ENCODE assay signal across 15 cellular contexts in the genomic region with DNA sequence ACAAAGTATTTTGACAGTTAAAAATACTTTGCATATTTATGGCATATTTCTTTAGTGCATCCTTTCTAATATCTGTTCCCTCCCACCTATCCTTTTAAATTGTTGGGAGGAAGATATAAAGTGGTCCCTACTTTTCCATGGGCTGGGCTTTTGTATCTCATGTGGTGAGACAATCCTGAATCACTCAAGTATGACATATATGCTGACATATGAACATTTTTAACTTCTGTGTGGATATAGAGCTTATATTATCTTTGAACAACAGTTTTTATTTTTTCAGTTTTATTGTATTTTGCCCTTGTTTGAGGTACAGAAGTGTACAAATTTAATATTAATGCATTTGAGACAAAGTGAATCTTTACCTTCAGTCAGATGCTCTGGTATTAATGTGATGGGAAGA. TPM values are rescaled to one million over a fixed set of nuclear protein-coding genes. Genes with fewer than 3 reads are reported as not detected.
DNase-seq lines count a peak whose midpoint lies in the region; ATAC-seq and TF ChIP-seq lines count a peak whose summit lies in the region.
"Had no signal": no experiment of that assay in that cellular context is flagged by ENCODE, and none has a peak within 500 bp of the region (broad histone marks: within the 10 kb centered on the region; RNA-seq: fewer than 3 reads in every experiment).

No MANE protein-coding gene starts in this region.

- H3K14ac ChIP-seq in mesenchymal stem cell (ENCODE audit: low read length in 2 of 2) = no peak overlapping the region

- H4K8ac ChIP-seq in mesenchymal stem cell (ENCODE audit: low read length) = no peak overlapping the region

- H2AK5ac ChIP-seq in mesenchymal stem cell (ENCODE audit: low read length, severe bottlenecking) = no peak overlapping the region

- peak overlapping the region; percentile 29 for H3K4me2 ChIP-seq in mesenchymal stem cell (ENCODE audit: low read length, poor library complexity, severe bottlenecking)

- no peak overlapping the region for H2AFZ ChIP-seq in mesenchymal stem cell (ENCODE audit: low read depth, low read length)

- H3K9ac ChIP-seq in mesenchymal stem cell (ENCODE audit: low read length) = peak overlapping the region; percentile 94

- ATAC-seq in natural killer cell = no peak
- no peak for ATAC-seq in natural killer cell treated with Interleukin-12 subunit alpha and Interleukin-12 subunit beta and Interleukin-15 and Interleukin-18, amount 100 ng/mL, for 72 hours
- no peak for ATAC-seq in activated naive CD8-positive, alpha-beta T cell treated with anti-CD3 and anti-CD28 coated beads, Interleukin-2, amount 50 U/mL, for 24 hours
- no peak for ATAC-seq in GM21360 (IDR thresholded peaks at IDR 0.05; ENCODE audit: unreplicated experiment)
- ATAC-seq: upper lobe of right lung had no signal

- H2BK5ac ChIP-seq in mesenchymal stem cell (ENCODE audit: low read depth, low read length, poor library complexity, severe bottlenecking) = no peak overlapping the region

- no peak overlapping the region for H2BK12ac ChIP-seq in mesenchymal stem cell (ENCODE audit: low read length in 2 of 2)

- no peak overlapping the region for H2BK15ac ChIP-seq in mesenchymal stem cell (ENCODE audit: low read depth, poor library complexity, severe bottlenecking)

- intact Hi-C loops in natural killer cell (cut with micrococcal nuclease) = loop anchor here (10.0 kb wide), 1 partner anchor 177 kb away; a partner anchor contains a TSS

- H3K36me3 ChIP-seq in mesenchymal stem cell (ENCODE audit: control insufficient read depth in 1 of 2, insufficient read depth in 2 of 2, low read depth in 1 of 2, low read length in 2 of 2) = peaks cover 14 to 59% of the 10 kb centered on the region in 2 experiments

- H3K4ac ChIP-seq in mesenchymal stem cell (ENCODE audit: low read depth in 1 of 2, low read length in 2 of 2) = no peak overlapping the region

- no peaks in the 10 kb centered on the region for H3K9me3 Mint-ChIP-seq in natural killer cell
- H3K9me3 Mint-ChIP-seq in natural killer cell treated with Interleukin-12 subunit alpha and Interleukin-12 subunit beta and Interleukin-15 and Interleukin-18, amount 100 ng/mL, for 72 hours = no peaks in the 10 kb centered on the region
- no peaks in the 10 kb centered on the region for H3K9me3 Mint-ChIP-seq in activated naive CD8-positive, alpha-beta T cell treated with anti-CD3 and anti-CD28 coated beads, Interleukin-2, amount 50 U/mL, for 24 hours

- no peaks in the 10 kb centered on the region for H3K27me3 ChIP-seq in mesenchymal stem cell (ENCODE audit: control insufficient read depth in 1 of 2, insufficient read depth in 1 of 2, low read length in 2 of 2)
- H3K27me3 ChIP-seq: adrenal gland, upper lobe of right lung had no signal

- H3K27ac ChIP-seq in mesenchymal stem cell (ENCODE audit: low read length, poor library complexity, severe bottlenecking) = no peak overlapping the region
- H3K27ac ChIP-seq: upper lobe of right lung had no signal

- no peaks in the 10 kb centered on the region for H3K27me3 Mint-ChIP-seq in natural killer cell (ENCODE audit: low read depth in 2 of 2)
- H3K27me3 Mint-ChIP-seq in natural killer cell treated with Interleukin-12 subunit alpha and Interleukin-12 subunit beta and Interleukin-15 and Interleukin-18, amount 100 ng/mL, for 72 hours = no peaks in the 10 kb centered on the region
- no peaks in the 10 kb centered on the region for H3K27me3 Mint-ChIP-seq in activated naive CD8-positive, alpha-beta T cell treated with anti-CD3 and anti-CD28 coated beads, Interleukin-2, amount 50 U/mL, for 24 hours

- no peaks in the 10 kb centered on the region for H3K9me3 ChIP-seq in mesenchymal stem cell (ENCODE audit: control insufficient read depth, low read length)
- H3K9me3 ChIP-seq: adrenal gland, upper lobe of right lung had no signal

- H3K4me1 Mint-ChIP-seq in natural killer cell = peaks cover 29 to 31% of the 10 kb centered on the region in 2 donors
- H3K4me1 Mint-ChIP-seq in natural killer cell treated with Interleukin-12 subunit alpha and Interleukin-12 subunit beta and Interleukin-15 and Interleukin-18, amount 100 ng/mL, for 72 hours (ENCODE audit: low read depth in 2 of 2) = peaks cover 15 to 24% of the 10 kb centered on the region in 2 donors
- H3K4me1 Mint-ChIP-seq in activated naive CD8-positive, alpha-beta T cell treated with anti-CD3 and anti-CD28 coated beads, Interleukin-2, amount 50 U/mL, for 24 hours = peaks cover 53% of the 10 kb centered on the region

- H3K23ac ChIP-seq in mesenchymal stem cell (ENCODE audit: low read length in 2 of 2) = no peak overlapping the region

- DNase-seq in natural killer cell (no peak), mesenchymal stem cell (no peak), Ammon's horn (ENCODE audit: low spot score) (no peak), DMS79 treated with DMSO at 0.1 percent for 48 hours (lab: John Stamatoyannopoulos, UW) (no peak), HK-2 (ENCODE audit: unreplicated experiment) (no peak)
- no peak for DNase-seq in natural killer cell treated with Interleukin-12 subunit alpha and Interleukin-12 subunit beta and Interleukin-15 and Interleukin-18, amount 100 ng/mL, for 72 hours (ENCODE audit: low spot score)
- DNase-seq in activated naive CD8-positive, alpha-beta T cell treated with anti-CD3 and anti-CD28 coated beads, Interleukin-2, amount 50 U/mL, for 24 hours = no peak
- DNase-seq: adrenal gland; C1 segment of cervical spinal cord; effector memory CD4-positive, alpha-beta T cell; hippocampal formation; NCI-H2081; upper lobe of right lung had no signal

- H2BK120ac ChIP-seq in mesenchymal stem cell (ENCODE audit: low read depth, low read length) = no peak overlapping the region

- no peak overlapping the region for H4K91ac ChIP-seq in mesenchymal stem cell (ENCODE audit: low read length)

- H3K79me1 ChIP-seq in mesenchymal stem cell (replicated peaks; ENCODE audit: low read length, poor library complexity, severe bottlenecking) = peaks cover 2% of the 10 kb centered on the region

- H3K4me1 ChIP-seq in mesenchymal stem cell (ENCODE audit: control insufficient read depth, insufficient read depth, low read depth, low read length) = peaks cover 9% of the 10 kb centered on the region

- H3K27ac Mint-ChIP-seq in natural killer cell = peak overlapping the region; percentile 46 to 67
- H3K27ac Mint-ChIP-seq in natural killer cell treated with Interleukin-12 subunit alpha and Interleukin-12 subunit beta and Interleukin-15 and Interleukin-18, amount 100 ng/mL, for 72 hours = peak overlapping the region in 1 of 2 donors; percentile 88
- no peak overlapping the region for H3K27ac Mint-ChIP-seq in activated naive CD8-positive, alpha-beta T cell treated with anti-CD3 and anti-CD28 coated beads, Interleukin-2, amount 50 U/mL, for 24 hours

- no peak overlapping the region for H3K18ac ChIP-seq in mesenchymal stem cell (ENCODE audit: low read depth in 1 of 2, low read length in 2 of 2)

- no peak for TF ChIP-seq CTCF in natural killer cell (IDR thresholded peaks at IDR 0.05)

- H3K4me3 ChIP-seq in mesenchymal stem cell (ENCODE audit: insufficient read depth in 1 of 2, low read depth in 1 of 2, low read length in 2 of 2) = peak overlapping the region in 1 of 2 experiments; percentile 46
- H3K4me3 ChIP-seq: skin epidermis, upper lobe of right lung had no signal

- no peak overlapping the region for H3K4me3 Mint-ChIP-seq in natural killer cell
- no peak overlapping the region for H3K4me3 Mint-ChIP-seq in natural killer cell treated with Interleukin-12 subunit alpha and Interleukin-12 subunit beta and Interleukin-15 and Interleukin-18, amount 100 ng/mL, for 72 hours
- H3K4me3 Mint-ChIP-seq in activated naive CD8-positive, alpha-beta T cell treated with anti-CD3 and anti-CD28 coated beads, Interleukin-2, amount 50 U/mL, for 24 hours = peak overlapping the region; percentile 45

- peaks cover 2% of the 10 kb centered on the region for H3K36me3 Mint-ChIP-seq in natural killer cell
- H3K36me3 Mint-ChIP-seq in natural killer cell treated with Interleukin-12 subunit alpha and Interleukin-12 subunit beta and Interleukin-15 and Interleukin-18, amount 100 ng/mL, for 72 hours = peaks cover 2% of the 10 kb centered on the region
- H3K36me3 Mint-ChIP-seq in activated naive CD8-positive, alpha-beta T cell treated with anti-CD3 and anti-CD28 coated beads, Interleukin-2, amount 50 U/mL, for 24 hours (ENCODE audit: low read depth) = peaks cover 20% of the 10 kb centered on the region

RNA-seq across cellular contexts. Expression of a gene that starts 3.4 kb away (rescaled TPM):
- total RNA-seq in natural killer cell = 100 to 1,000 TPM in 1 of 3 donors, 10 to 100 TPM in 2; 82.1 to 101 (median 87.0) TPM
- total RNA-seq in natural killer cell treated with Interleukin-12 subunit alpha and Interleukin-12 subunit beta and Interleukin-15 and Interleukin-18, amount 100 ng/mL, for 72 hours = 10 to 100 TPM; 37.7 to 56.7 TPM
- polyA plus RNA-seq in mesenchymal stem cell (2013, experiment 1 of 2) = 39.7 TPM
- 37.9 TPM for polyA plus RNA-seq in mesenchymal stem cell (2013, experiment 2 of 2)
